Comparison of ENCODE assay signal across 21 cellular contexts in the genomic region with DNA sequence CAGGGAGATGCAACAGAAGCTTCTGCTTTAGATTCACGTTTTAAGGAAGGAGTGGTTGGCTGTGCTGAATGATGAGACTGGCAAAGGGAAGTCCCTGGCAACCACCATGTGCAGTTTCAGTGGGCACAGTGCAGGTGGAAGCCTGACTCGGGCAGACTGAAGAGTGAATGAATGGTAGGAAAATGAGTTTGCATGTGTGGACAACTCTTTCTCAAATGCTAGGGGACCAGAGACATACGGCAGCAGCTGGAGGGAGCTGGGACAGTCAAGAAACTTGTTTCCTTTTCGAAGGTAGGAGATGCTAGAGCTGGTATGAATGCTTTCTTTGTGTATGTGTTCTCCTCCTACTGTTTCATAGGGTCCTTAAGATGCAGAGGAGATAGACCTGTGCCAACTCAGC. TPM values are rescaled to one million over a fixed set of nuclear protein-coding genes. Genes with fewer than 3 reads are reported as not detected.
DNase-seq lines count a peak whose midpoint lies in the region; ATAC-seq, FAIRE-seq and TF ChIP-seq lines count a peak whose summit lies in the region.
"Had no signal": no experiment of that assay in that cellular context is flagged by ENCODE, and none has a peak within 500 bp of the region (broad histone marks: within the 10 kb centered on the region; RNA-seq: fewer than 3 reads in every experiment).

No MANE protein-coding gene starts in this region.

- H2BK15ac ChIP-seq in IMR-90 (ENCODE audit: low read depth, low read length) (no peak overlapping the region), H1 (ENCODE audit: low read length) (no peak overlapping the region)

- POLR2A ChIA-PET in IMR-90 (lab: Charles Lee; ENCODE audit: unreplicated experiment), result no interaction called here
- POLR2A ChIA-PET in H1 (lab: Charles Lee; ENCODE audit: partially characterized antibody), result interaction anchor here (0.7 to 1.0 kb wide), 2 partner anchors 11 to 19 kb away, joined by 3 to 5 read pairs; no protein-coding TSS in a partner anchor
- POLR2A ChIA-PET in activated CD4-positive, alpha-beta T cell treated with anti-CD3 and anti-CD28 coated beads, Interleukin-2, amount 10 ng/mL, durations not matched to agents 7 days and 5 days (lab: Charles Lee), result no interaction called here

- H3K18ac ChIP-seq in IMR-90 (ENCODE audit: low read depth, low read length), result no peak overlapping the region
- no peak overlapping the region for H3K18ac ChIP-seq in H1 (ENCODE audit: extremely low read depth, low read length)

- FAIRE-seq in H1 (lab: Jason Lieb, UNC), result no peak
- no peak for FAIRE-seq in frontal cortex (lab: Jason Lieb, UNC)
- FAIRE-seq: endothelial cell of umbilical vein had no signal

- H2AFZ ChIP-seq in IMR-90 (replicated peaks; ENCODE audit: low read length, poor library complexity) (no peak overlapping the region), H1 (ENCODE audit: low read length) (no peak overlapping the region)
- H2AFZ ChIP-seq: hepatocyte, parathyroid adenoma had no signal

- H3K4me1 ChIP-seq in IMR-90 (ENCODE audit: control insufficient read depth, insufficient read depth, low read length) (no peaks in the 10 kb centered on the region), H1 (replicated peaks in 1 of 4; ENCODE audit: control insufficient read depth in 3 of 4, insufficient read depth in 4 of 4, low read length in 3 of 4) (peaks cover 3 to 27% (median 21%) of the 10 kb centered on the region in 4 experiments), testis (peaks cover 8% of the 10 kb centered on the region), right lobe of liver (no peaks in the 10 kb centered on the region)
- H3K4me1 ChIP-seq: parathyroid adenoma had no signal

- H3K4me3 Mint-ChIP-seq in activated CD4-positive, alpha-beta T cell treated with anti-CD3 and anti-CD28 coated beads, Interleukin-2, amount 10 ng/mL, durations not matched to agents 7 days and 5 days, result no peak overlapping the region
- H3K4me3 Mint-ChIP-seq: activated CD8-positive, alpha-beta memory T cell treated with anti-CD3 and anti-CD28 coated beads, Interleukin-2, amount 10 ng/mL, durations not matched to agents 7 days and 5 days; dendritic cell treated with granulocyte-macrophage colony-stimulating factor and Interleukin-4, amounts not matched to agents 40 ng/mL and 50 ng/mL, for 4 days; T-helper 2 cell treated with Interferon-gamma antibody and Interleukin-4, amounts not matched to agents 5 μg/mL and 100 μg/mL, for 36 hours had no signal

- H3K9me1 ChIP-seq in IMR-90 (ENCODE audit: insufficient read depth, low read length), result no peaks in the 10 kb centered on the region

- TF ChIP-seq POLR2A in IMR-90 (IDR thresholded peaks at IDR 0.05; ENCODE audit: low read depth, low read length), result no peak
- TF ChIP-seq POLR2A in H1 (IDR thresholded peaks at IDR 0.05; ENCODE audit: control extremely low read depth in 1 of 2, low read depth in 2 of 2, low read length in 2 of 2), result no peak
- no peak for TF ChIP-seq POLR2A in testis (IDR thresholded peaks at IDR 0.05)
- TF ChIP-seq POLR2A in right lobe of liver (IDR thresholded peaks at IDR 0.05), result no peak

- H3K4me3 ChIP-seq in IMR-90 (ENCODE audit: insufficient read depth, low read depth, low read length) (no peak overlapping the region), H1 (ENCODE audit: extremely low read depth in 1 of 4, insufficient read depth in 2 of 4, low read depth in 3 of 4, low read length in 4 of 4) (no peak overlapping the region), testis (no peak overlapping the region), right lobe of liver (no peak overlapping the region)
- H3K4me3 ChIP-seq: hepatocyte had no signal

- H3K9me3 Mint-ChIP-seq in activated CD4-positive, alpha-beta T cell treated with anti-CD3 and anti-CD28 coated beads, Interleukin-2, amount 10 ng/mL, durations not matched to agents 7 days and 5 days, result peaks cover 5% of the 10 kb centered on the region
- H3K9me3 Mint-ChIP-seq: dendritic cell treated with granulocyte-macrophage colony-stimulating factor and Interleukin-4, amounts not matched to agents 40 ng/mL and 50 ng/mL, for 4 days had no signal

- in situ Hi-C loops in IMR-90 (cut with MboI; ENCODE audit: low sequenced_read_pairs), result no loop called here

- peaks cover 5% of the 10 kb centered on the region for H3K36me3 Mint-ChIP-seq in activated CD4-positive, alpha-beta T cell treated with anti-CD3 and anti-CD28 coated beads, Interleukin-2, amount 10 ng/mL, durations not matched to agents 7 days and 5 days (ENCODE audit: low read depth)

- no peak overlapping the region for H3K27ac ChIP-seq in IMR-90 (ENCODE audit: insufficient read depth, low read length)
- H3K27ac ChIP-seq in H1 (ENCODE audit: low read depth, low read length), result no peak overlapping the region
- peak overlapping the region in 1 of 2 donors; percentile 20 for H3K27ac ChIP-seq in testis
- H3K27ac ChIP-seq in right lobe of liver, result no peak overlapping the region
- H3K27ac ChIP-seq: hepatocyte, parathyroid adenoma had no signal

- H3K23me2 ChIP-seq in H1 (ENCODE audit: low read depth, low read length), result no peaks in the 10 kb centered on the region

- H3K14ac ChIP-seq in IMR-90 (replicated peaks; ENCODE audit: low read depth, low read length) (no peak overlapping the region), H1 (ENCODE audit: insufficient read length) (no peak overlapping the region)

- no peak overlapping the region for H2BK5ac ChIP-seq in IMR-90 (ENCODE audit: low read depth, low read length, poor library complexity, severe bottlenecking)
- H2BK5ac ChIP-seq in H1 (ENCODE audit: low read depth, low read length), result 0 out of 2 replicates have a peak overlapping the region, but pooled peaks have one; percentile 21

- TF ChIP-seq CTCF in IMR-90 (conservative IDR thresholded peaks at IDR 0.05; ENCODE audit: low read depth, low read length) (no peak), H1 (IDR thresholded peaks at IDR 0.05; ENCODE audit: control extremely low read depth in 1 of 3, insufficient read depth in 1 of 3, low read depth in 1 of 3, low read length in 3 of 3) (no peak), testis (IDR thresholded peaks at IDR 0.05) (no peak), right lobe of liver (IDR thresholded peaks at IDR 0.05) (no peak)

- dilution Hi-C loops in IMR-90 (cut with HindIII; ENCODE audit: low sequenced_read_pairs, unreplicated experiment), result no loop called here

- H3K27me3 ChIP-seq in IMR-90 (ENCODE audit: control insufficient read depth, insufficient read depth, low read length) (no peaks in the 10 kb centered on the region; the same call in 1 of the 2 replicates), H1 (replicated peaks in 1 of 4; ENCODE audit: control insufficient read depth in 3 of 4, extremely low read depth in 1 of 4, insufficient read depth in 3 of 4, low read length in 3 of 4) (no peaks in the 10 kb centered on the region), testis (no peaks in the 10 kb centered on the region), right lobe of liver (no peaks in the 10 kb centered on the region)
- H3K27me3 ChIP-seq: hepatocyte had no signal

- DNase-seq in Right ventricle myocardium superior (peak; percentile 21), Right ventricle myocardium inferior (ENCODE audit: missing footprints) (no peak), IMR-90 (no peak), H1 (ENCODE audit: low read depth in 1 of 2, low spot score in 2 of 2) (no peak), testis (peak; percentile 60), frontal cortex (ENCODE audit: low spot score in 2 of 2) (no peak), right lobe of liver (no peak)
- DNase-seq in activated CD4-positive, alpha-beta T cell treated with anti-CD3 and anti-CD28 coated beads, Interleukin-2, amount 10 ng/mL, durations not matched to agents 7 days and 5 days, result no peak
- DNase-seq: activated CD8-positive, alpha-beta memory T cell treated with anti-CD3 and anti-CD28 coated beads, Interleukin-2, amount 10 ng/mL, durations not matched to agents 7 days and 5 days; C1 segment of cervical spinal cord; mammary epithelial cell; NCI-H1417 treated with DMSO at 0.1 percent for 48 hours; NCI-H2171 treated with DMSO at 0.1 percent for 48 hours; NCI-H69; stimulated activated CD4-positive, alpha-beta T cell treated with anti-CD3 and anti-CD28 coated beads, Interleukin-2, amount 100 ng/mL, for 48 hours had no signal

- H4K20me1 ChIP-seq in IMR-90 (ENCODE audit: insufficient read depth, low read length) (no peaks in the 10 kb centered on the region), H1 (replicated peaks in 1 of 2; ENCODE audit: control insufficient read depth in 1 of 2, insufficient read depth in 2 of 2, low read length in 2 of 2) (peaks cover 43 to 51% of the 10 kb centered on the region in 2 experiments)

- H3K4ac ChIP-seq in IMR-90 (ENCODE audit: low read depth, low read length) (0 out of 2 replicates have a peak overlapping the region, but pooled peaks have one; percentile 27), H1 (replicated peaks; ENCODE audit: insufficient read length, low read depth, low read length) (no peak overlapping the region)

- intact Hi-C loops in Right ventricle myocardium superior (cut with DNase I), result no loop called here
- intact Hi-C loops in Right ventricle myocardium inferior (cut with DNase I), result no loop called here
- intact Hi-C loops in IMR-90 (cut with micrococcal nuclease), result no loop called here
- intact Hi-C loops in testis (cut with DNase I; ENCODE audit: low total_unique reads), result no loop called here
- intact Hi-C loops in right lobe of liver (cut with DNase I), result no loop called here

- ATAC-seq in Right ventricle myocardium superior (ENCODE audit: poor library complexity) (no peak), Right ventricle myocardium inferior (no peak), IMR-90 (ENCODE audit: low read depth) (no peak), right lobe of liver (no peak)
- ATAC-seq: activated CD4-positive, CD25-positive, alpha-beta regulatory T cell treated with anti-CD3 and anti-CD28 coated beads, Interleukin-2, amount 50 U/mL, for 24 hours; activated CD8-positive, alpha-beta memory T cell treated with anti-CD3 and anti-CD28 coated beads, Interleukin-2, amount 10 ng/mL, durations not matched to agents 7 days and 5 days had no signal

- H3K23ac ChIP-seq in IMR-90 (ENCODE audit: low read depth, low read length) (no peak overlapping the region), H1 (ENCODE audit: insufficient read length) (no peak overlapping the region)

- H2BK20ac ChIP-seq in IMR-90 (ENCODE audit: low read depth, low read length) (no peak overlapping the region), H1 (ENCODE audit: low read length) (no peak overlapping the region)

- TF ChIP-seq RAD21 in IMR-90 (IDR thresholded peaks at IDR 0.05; ENCODE audit: low read length) (no peak), H1 (IDR thresholded peaks at IDR 0.05 in 1 of 2, conservative IDR thresholded peaks at IDR 0.05 in 1 of 2; ENCODE audit: low read depth in 2 of 2, low read length in 2 of 2) (no peak)

- H3K27me3 Mint-ChIP-seq in activated CD4-positive, alpha-beta T cell treated with anti-CD3 and anti-CD28 coated beads, Interleukin-2, amount 10 ng/mL, durations not matched to agents 7 days and 5 days, result peaks cover 23% of the 10 kb centered on the region
- H3K27me3 Mint-ChIP-seq: dendritic cell treated with granulocyte-macrophage colony-stimulating factor and Interleukin-4, amounts not matched to agents 40 ng/mL and 50 ng/mL, for 4 days had no signal

- H2AK9ac ChIP-seq in IMR-90 (replicated peaks; ENCODE audit: low read depth, low read length, poor library complexity), result no peak overlapping the region

- H3K36me3 ChIP-seq in IMR-90 (ENCODE audit: control insufficient read depth, insufficient read depth, low read length) (no peaks in the 10 kb centered on the region), H1 (ENCODE audit: control insufficient read depth in 2 of 4, insufficient read depth in 4 of 4, low read length in 3 of 4) (peaks cover 0 to 57% (median 6%) of the 10 kb centered on the region in 4 experiments; a peak in 5 of 8 replicates), testis (ENCODE audit: low read depth, missing control alignments) (no peaks in the 10 kb centered on the region), right lobe of liver (no peaks in the 10 kb centered on the region)

- no peak overlapping the region for H4K5ac ChIP-seq in IMR-90 (ENCODE audit: low read depth, low read length)
- H4K5ac ChIP-seq in H1 (ENCODE audit: insufficient read length, low read depth, low read length), result no peak overlapping the region

- no TSS peak for BruUV-seq in IMR-90 (replicated peaks; lab: Mats Ljungman, UMichigan)

- H4K8ac ChIP-seq in IMR-90 (ENCODE audit: low read depth in 2 of 2, low read length in 2 of 2) (no peak overlapping the region), H1 (ENCODE audit: extremely low read depth, insufficient read depth, low read length) (no peak overlapping the region)

- H3K27ac Mint-ChIP-seq in activated CD4-positive, alpha-beta T cell treated with anti-CD3 and anti-CD28 coated beads, Interleukin-2, amount 10 ng/mL, durations not matched to agents 7 days and 5 days, result no peak overlapping the region
- H3K27ac Mint-ChIP-seq: activated CD8-positive, alpha-beta memory T cell treated with anti-CD3 and anti-CD28 coated beads, Interleukin-2, amount 10 ng/mL, durations not matched to agents 7 days and 5 days; dendritic cell treated with granulocyte-macrophage colony-stimulating factor and Interleukin-4, amounts not matched to agents 40 ng/mL and 50 ng/mL, for 4 days; T-helper 2 cell treated with Interferon-gamma antibody and Interleukin-4, amounts not matched to agents 5 μg/mL and 100 μg/mL, for 36 hours had no signal

- H3K56ac ChIP-seq in IMR-90 (ENCODE audit: extremely low read depth, insufficient read depth, low read length) (no peak overlapping the region), H1 (replicated peaks; ENCODE audit: insufficient read length, low read depth, low read length) (no peak overlapping the region)

- no peak overlapping the region for H3K4me2 ChIP-seq in IMR-90 (ENCODE audit: low read depth, low read length)
- H3K4me2 ChIP-seq in H1 (ENCODE audit: insufficient read depth in 1 of 2, low read depth in 2 of 2, low read length in 2 of 2), result peak overlapping the region in 1 of 2 experiments; percentile 10; a peak in 1 of 4 replicates
- H3K4me2 ChIP-seq: hepatocyte had no signal

- H2BK12ac ChIP-seq in H1 (ENCODE audit: low read depth, low read length), result no peak overlapping the region

- CTCF ChIA-PET in IMR-90 (lab: Yijun Ruan, JAX) (no interaction called here), H1 (lab: Charles Lee; ENCODE audit: partially characterized antibody) (interaction anchor here (0.6 to 2.3 kb wide), 7 partner anchors 10 to 882 kb away, joined by 3 to 11 read pairs (median 4); no protein-coding TSS in a partner anchor)
- CTCF ChIA-PET in activated CD4-positive, alpha-beta T cell treated with anti-CD3 and anti-CD28 coated beads, Interleukin-2, amount 10 ng/mL, durations not matched to agents 7 days and 5 days (lab: Charles Lee), result interaction anchor here (0.6 to 1.9 kb wide), 5 partner anchors 11 to 630 kb away, joined by 3 to 5 read pairs (median 4); no protein-coding TSS in a partner anchor

- H3K9me3 ChIP-seq in IMR-90 (ENCODE audit: control insufficient read depth, insufficient read depth, low read length), result no peaks in the 10 kb centered on the region
- H3K9me3 ChIP-seq in H1 (ENCODE audit: insufficient read depth in 2 of 2, low read depth in 1 of 2, low read length in 1 of 2), result no peaks in the 10 kb centered on the region
- H3K9me3 ChIP-seq in testis, result no peaks in the 10 kb centered on the region
- no peaks in the 10 kb centered on the region for H3K9me3 ChIP-seq in right lobe of liver

- no peak for TF ChIP-seq EP300 in H1 (IDR thresholded peaks at IDR 0.05; ENCODE audit: borderline replicate concordance in 1 of 2, low read depth in 2 of 2, low read length in 2 of 2)

- no peak overlapping the region for H3K9ac ChIP-seq in IMR-90 (ENCODE audit: low read depth, low read length)
- H3K9ac ChIP-seq in H1 (replicated peaks in 1 of 4; ENCODE audit: extremely low read depth in 1 of 4, low read depth in 3 of 4, low read length in 3 of 4), result no peak overlapping the region; a peak in 1 of 7 replicates
- H3K9ac ChIP-seq: parathyroid adenoma had no signal

- H2BK120ac ChIP-seq in IMR-90 (ENCODE audit: low read depth, low read length) (no peak overlapping the region), H1 (replicated peaks; ENCODE audit: low read depth, low read length) (no peak overlapping the region)

- peaks cover 0 to 3% of the 10 kb centered on the region in 2 experiments; a peak in 2 of 4 replicates for H3K79me1 ChIP-seq in IMR-90 (ENCODE audit: low read depth in 1 of 2, low read length in 2 of 2)
- peaks cover 14% of the 10 kb centered on the region for H3K79me1 ChIP-seq in H1 (ENCODE audit: low read depth, low read length)

- peaks cover 34 to 95% of the 10 kb centered on the region in 2 experiments; a peak in 3 of 4 replicates for H3K79me2 ChIP-seq in H1 (ENCODE audit: control insufficient read depth in 1 of 2, insufficient read depth in 2 of 2, low read length in 2 of 2)
- H3K79me2 ChIP-seq: parathyroid adenoma had no signal

- H3K4me1 Mint-ChIP-seq in activated CD4-positive, alpha-beta T cell treated with anti-CD3 and anti-CD28 coated beads, Interleukin-2, amount 10 ng/mL, durations not matched to agents 7 days and 5 days, result peaks cover 14% of the 10 kb centered on the region

- 58% methylated on average over 2 of the region's 4 CpGs; no CpG with 5 or more reads in 1 of the 2 experiments for WGBS in IMR-90 (ENCODE audit: extremely low coverage in 2 of 2, insufficient read length in 1 of 2), 2 experiments
- 67% methylated on average over 4 of the region's 4 CpGs; no CpG with 5 or more reads in 1 of the 2 experiments for WGBS in H1 (ENCODE audit: extremely low coverage in 1 of 2, insufficient coverage in 1 of 2, insufficient read length in 1 of 2, insufficient replicate concordance in 2 of 2, low coverage in 1 of 2, low lambda C conversion rate in 2 of 2, missing lambda C conversion rate in 1 of 2), 2 experiments
- 45 to 65% methylated on average over 4 of the region's 4 CpGs for WGBS in testis, 2 donors
- 20% methylated on average over 4 of the region's 4 CpGs for WGBS in right lobe of liver (ENCODE audit: insufficient coverage, low coverage, low lambda C conversion rate, missing lambda C conversion rate)

- H4K91ac ChIP-seq in IMR-90 (ENCODE audit: insufficient read depth, low read depth, low read length), result no peak overlapping the region
- H4K91ac ChIP-seq in H1 (replicated peaks; ENCODE audit: insufficient read length, low read length), result no peak overlapping the region

- no peak overlapping the region for H2AK5ac ChIP-seq in IMR-90 (ENCODE audit: low read depth, low read length)
- H2AK5ac ChIP-seq in H1 (ENCODE audit: low read depth, low read length), result no peak overlapping the region

RNA-seq across cellular contexts. Expression of gene PODXL, which starts 29.0 kb away (rescaled TPM):
- 57.1 TPM for total RNA-seq in Right ventricle myocardium superior
- total RNA-seq in Right ventricle myocardium inferior, result 59.0 TPM
- total RNA-seq in IMR-90 (2012; rRNA removed), result 1.3 and 1.4 TPM in 2 replicates
- 3.8 and 4.2 TPM in 2 replicates for polyA plus RNA-seq in IMR-90 (2012; rRNA removed)
- polyA plus RNA-seq in IMR-90 (2012; cell fraction: cytosol; rRNA removed), result 1.9 and 2.1 TPM in 2 replicates
- polyA plus RNA-seq in IMR-90 (2012; cell fraction: nucleus; rRNA removed; ENCODE audit: low replicate concordance), result 6.7 and 7.8 TPM in 2 replicates
- 925 and 945 TPM in 2 replicates for total RNA-seq in H1 (2021; fragmentation: NEBNext Ultra II Directional; extraction: Animal tissue kit (Norgen Biotek cat#: 25700))
- 638 and 872 TPM in 2 replicates for polyA plus RNA-seq in H1 (2011; rRNA removed)
- polyA plus RNA-seq in H1 (2011; cell fraction: cytosol; rRNA removed), result 613 TPM
- 1,168 TPM for polyA plus RNA-seq in H1 (2011; cell fraction: nucleus; rRNA removed)
- polyA plus RNA-seq in H1 (2012, experiment 1 of 2), result 630 to 776 TPM (median 695 TPM) in 4 replicates
- polyA plus RNA-seq in H1 (2012, experiment 2 of 2), result 245 TPM
- polyA plus RNA-seq in H1 (2013, experiment 1 of 2), result 1,216 TPM
- 1,270 TPM for polyA plus RNA-seq in H1 (2013, experiment 2 of 2)
- 937 and 993 TPM in 2 replicates for polyA minus RNA-seq in H1 (2011; rRNA and poly(A)+ RNA removed)
- 707 TPM for polyA minus RNA-seq in H1 (2011; cell fraction: cytosol; rRNA and poly(A)+ RNA removed)
- polyA minus RNA-seq in H1 (2011; cell fraction: nucleus; rRNA and poly(A)+ RNA removed), result 436 TPM
- 10 to 100 TPM; 15.4 to 19.4 TPM for total RNA-seq in testis
- 27.3 TPM for polyA plus RNA-seq in testis (ENCODE audit: insufficient read depth, low read depth, low replicate concordance)
- 9.4 TPM for total RNA-seq in frontal cortex
- total RNA-seq in activated CD4-positive, alpha-beta T cell treated with anti-CD3 and anti-CD28 coated beads, Interleukin-2, amount 10 ng/mL, durations not matched to agents 7 days and 5 days, result 1 to 10 TPM in 1 of 2 experiments, under 1 TPM in 1; 0.97 to 1.5 TPM
- total RNA-seq in right lobe of liver, result 10 to 100 TPM in 1 of 6 experiments, 1 to 10 TPM in 5; 2.1 to 11.4 (median 3.4) TPM

Comparison
In these comparisons a context has a peak if more than half of its experiments do, and no peak if none do; other contexts are left out.
1. DNase-seq: peak in Right ventricle myocardium superior (single experiment) and testis (single experiment); none in Right ventricle myocardium inferior (single experiment), IMR-90 (single experiment), H1 (0 of 2), frontal cortex (0 of 2), activated CD4-positive, alpha-beta T cell treated with anti-CD3 and anti-CD28 coated beads, Interleukin-2, amount 10 ng/mL, durations not matched to agents 7 days and 5 days (single experiment) and right lobe of liver (0 of 3).
2. RNA of gene PODXL, which starts 29.0 kb away (total RNA-seq): 925 to 945 TPM in H1; 59.0 TPM in Right ventricle myocardium inferior (single experiment), 57.1 TPM in Right ventricle myocardium superior (single experiment), 15.4 to 19.4 TPM in testis, 9.4 TPM in frontal cortex (single experiment), 2.1 to 11.4 TPM in right lobe of liver, 0.97 to 1.5 TPM in activated CD4-positive, alpha-beta T cell treated with anti-CD3 and anti-CD28 coated beads, Interleukin-2, amount 10 ng/mL, durations not matched to agents 7 days and 5 days and 1.3 to 1.4 TPM in IMR-90; every median in the first group is over 10 times any median in the second.